ENCODE assay signal across 15 cellular contexts in genomic region chr3:116253511-116253910, GRCh38.
A peak's percentile ranks its signal among the peaks of the same experiment; 100 is the strongest.
DNase-seq lines count a peak whose midpoint lies in the region; FAIRE-seq and TF ChIP-seq lines count a peak whose summit lies in the region.
"Had no signal": no experiment of that assay in that cellular context is flagged by ENCODE, and none has a peak within 500 bp of the region (broad histone marks: within the 10 kb centered on the region; RNA-seq: fewer than 3 reads in every experiment).

No MANE protein-coding gene starts in this region.

- peaks cover 40% of the 10 kb centered on the region for H3K4me1 Mint-ChIP-seq in neural progenitor cell
- H3K4me1 Mint-ChIP-seq in CD14-positive monocyte = no peaks in the 10 kb centered on the region

- H3F3A ChIP-seq in neural progenitor cell (ENCODE audit: low read depth) = peaks cover 3% of the 10 kb centered on the region

- peak overlapping the region; percentile 57 for H3K9ac ChIP-seq in SK-N-MC (ENCODE audit: insufficient read length)
- H3K9ac ChIP-seq in neural progenitor cell = no peak overlapping the region
- H3K9ac ChIP-seq: GM23248, SK-N-SH had no signal

- no peaks in the 10 kb centered on the region for H4K20me1 ChIP-seq in neural progenitor cell (ENCODE audit: low read depth)

- H3K27me3 ChIP-seq in neural progenitor cell = no peaks in the 10 kb centered on the region

- H3K36me3 Mint-ChIP-seq in neural progenitor cell = no peaks in the 10 kb centered on the region
- no peaks in the 10 kb centered on the region for H3K36me3 Mint-ChIP-seq in CD14-positive monocyte

- H3K27ac ChIP-seq in SK-N-MC = peak overlapping the region; percentile 95
- H3K27ac ChIP-seq in neural progenitor cell = no peak overlapping the region
- H3K27ac ChIP-seq: GM23248 had no signal

- H3K27me3 Mint-ChIP-seq in neural progenitor cell (ENCODE audit: insufficient read depth, low read depth) (no peaks in the 10 kb centered on the region), CD14-positive monocyte (ENCODE audit: low read depth in 3 of 3) (peaks cover 0 to 2% (median 0%) of the 10 kb centered on the region in 3 donors)

- TF ChIP-seq POLR2A in GM12891 (IDR thresholded peaks at IDR 0.05; ENCODE audit: low read depth, low read length) = no peak

- H3K4me1 ChIP-seq in neural progenitor cell = peaks cover 32% of the 10 kb centered on the region

- H3K4me3 Mint-ChIP-seq in neural progenitor cell (no peak overlapping the region), CD14-positive monocyte (no peak overlapping the region)

- H3K36me3 ChIP-seq in SK-N-MC (ENCODE audit: insufficient read depth, low read length) = no peaks in the 10 kb centered on the region
- H3K36me3 ChIP-seq in neural progenitor cell = no peaks in the 10 kb centered on the region

- intact Hi-C loops in CD14-positive monocyte (cut with micrococcal nuclease) = no loop called here

- no peak overlapping the region for H2AFZ ChIP-seq in neural progenitor cell (replicated peaks)

- H3K9me3 Mint-ChIP-seq in neural progenitor cell (no peaks in the 10 kb centered on the region), CD14-positive monocyte (peaks cover 0 to 10% (median 2%) of the 10 kb centered on the region in 7 donors)

- H3K4me2 ChIP-seq in neural progenitor cell = peak overlapping the region; percentile 30
- H3K4me2 ChIP-seq: SK-N-SH had no signal

- peak; percentile 87 for FAIRE-seq in G401.6 (lab: Jason Lieb, UNC)
- FAIRE-seq in GM12891 (lab: Jason Lieb, UNC) = no peak
- FAIRE-seq: GM12878 had no signal

- peak overlapping the region; percentile 54 for H3K4me3 ChIP-seq in SK-N-MC
- no peak overlapping the region for H3K4me3 ChIP-seq in neural progenitor cell
- H3K4me3 ChIP-seq: GM12878, GM23248 had no signal

- no peaks in the 10 kb centered on the region for H3K9me3 ChIP-seq in SK-N-MC (ENCODE audit: low read depth, low read length)
- H3K9me3 ChIP-seq in neural progenitor cell (ENCODE audit: low read depth) = no peaks in the 10 kb centered on the region
- H3K9me3 ChIP-seq: Caco-2, SK-N-SH had no signal

- DNase-seq in SK-N-MC (ENCODE audit: low read depth, low spot score) = no peak
- peak; percentile 12 for DNase-seq in glomerular endothelial cell (ENCODE audit: extremely low read depth, low read depth, low spot score)
- no peak for DNase-seq in neural progenitor cell (ENCODE audit: low spot score)
- DNase-seq in NCI-H2029 (lab: John Stamatoyannopoulos, UW) = no peak
- DNase-seq in GM12891 (ENCODE audit: insufficient read length, low spot score) = no peak
- no peak for DNase-seq in CD14-positive monocyte (ENCODE audit: low spot score)
- DNase-seq: AML-193, Caco-2, GM23248, NCI-H187, NCI-H510A, NCI-H82, SK-N-SH had no signal

- H3K27ac Mint-ChIP-seq in neural progenitor cell (no peak overlapping the region), CD14-positive monocyte (no peak overlapping the region)

- H3K79me2 ChIP-seq in neural progenitor cell (ENCODE audit: low read depth) = no peaks in the 10 kb centered on the region

- no peak for TF ChIP-seq CTCF in neural progenitor cell (IDR thresholded peaks at IDR 0.05)
- TF ChIP-seq CTCF in CD14-positive monocyte (IDR thresholded peaks at IDR 0.05) = no peak

TF ChIP-seq in GM12891, 5 proteins besides CTCF, POLR2A, EP300 and RAD21:
- TF ChIP-seq POU2F2 (IDR thresholded peaks at IDR 0.05; ENCODE audit: low read depth, low read length) (no peak), POLR2AphosphoS5 (IDR thresholded peaks at IDR 0.05; ENCODE audit: low read depth, low read length) (no peak), TAF1 (IDR thresholded peaks at IDR 0.05; ENCODE audit: low read depth, low read length) (no peak), PAX5 (IDR thresholded peaks at IDR 0.05; ENCODE audit: insufficient read depth, low read length, severe bottlenecking) (no peak)
